ENCODE assay signal across 26 cellular contexts in genomic region chr2:26448651-26449050, GRCh38. TPM values are rescaled to one million over a fixed set of nuclear protein-coding genes. Genes with fewer than 3 reads are reported as not detected.
DNase-seq lines count a peak whose midpoint lies in the region; ATAC-seq, FAIRE-seq and TF ChIP-seq lines count a peak whose summit lies in the region.
"Had no signal": no experiment of that assay in that cellular context is flagged by ENCODE, and none has a peak within 500 bp of the region (broad histone marks: within the 10 kb centered on the region; RNA-seq: fewer than 3 reads in every experiment).

No MANE protein-coding gene starts in this region.

- intact Hi-C loops in K562 (cut with micrococcal nuclease): no loop called here
- intact Hi-C loops in left lung (cut with DNase I): no loop called here

- no peaks in the 10 kb centered on the region for H3K9me3 ChIP-seq in K562 (replicated peaks; ENCODE audit: control insufficient read depth, insufficient read depth, low read depth, low read length)
- no peaks in the 10 kb centered on the region for H3K9me3 ChIP-seq in neuronal stem cell (replicated peaks in 1 of 2; ENCODE audit: control insufficient read depth in 2 of 2, insufficient read depth in 1 of 2, low read depth in 1 of 2, low read length in 2 of 2)
- no peaks in the 10 kb centered on the region for H3K9me3 ChIP-seq in left lung
- no peaks in the 10 kb centered on the region for H3K9me3 ChIP-seq in WERI-Rb-1 (ENCODE audit: severe bottlenecking)
- H3K9me3 ChIP-seq: A549, Caco-2 had no signal

- no peak for ATAC-seq in activated CD8-positive, alpha-beta memory T cell treated with anti-CD3 and anti-CD28 coated beads, Interleukin-2, amount 10 ng/mL, durations not matched to agents 7 days and 5 days
- ATAC-seq in K562: peak; percentile 66
- ATAC-seq in stimulated activated memory B cell treated with anti-CD40 and anti-IgM and Interleukin-4, amounts not matched to agents 10 μg/mL and 1 μg/mL and 100 μg/mL, for 72 hours: peak; percentile 31
- no peak for ATAC-seq in left lung
- ATAC-seq: HCT116 had no signal

- H2BK15ac ChIP-seq in neuronal stem cell (ENCODE audit: low read length): no peak overlapping the region

- H3K18ac ChIP-seq in neuronal stem cell (ENCODE audit: low read length): peak overlapping the region; percentile 28

- H3K36me3 ChIP-seq in K562 (ENCODE audit: control insufficient read depth, insufficient read depth, low read length): no peaks in the 10 kb centered on the region
- H3K36me3 ChIP-seq in neuronal stem cell (replicated peaks in 1 of 2; ENCODE audit: control insufficient read depth in 2 of 2, insufficient read depth in 2 of 2, low read length in 2 of 2): no peaks in the 10 kb centered on the region
- H3K36me3 ChIP-seq in left lung: no peaks in the 10 kb centered on the region
- no peaks in the 10 kb centered on the region for H3K36me3 ChIP-seq in WERI-Rb-1

- H3K23ac ChIP-seq in neuronal stem cell (ENCODE audit: low read depth, low read length, poor library complexity): no peak overlapping the region

- no peak overlapping the region for H4K8ac ChIP-seq in neuronal stem cell (ENCODE audit: low read depth, low read length)

- H3K27me3 Mint-ChIP-seq in activated CD8-positive, alpha-beta memory T cell treated with anti-CD3 and anti-CD28 coated beads, Interleukin-2, amount 10 ng/mL, durations not matched to agents 7 days and 5 days: peaks cover 17% of the 10 kb centered on the region
- peaks cover 32% of the 10 kb centered on the region for H3K27me3 Mint-ChIP-seq in stimulated activated memory B cell treated with anti-CD40 and anti-IgM and Interleukin-4, amounts not matched to agents 10 μg/mL and 1 μg/mL and 100 μg/mL, for 72 hours
- H3K27me3 Mint-ChIP-seq: CD4-positive, alpha-beta T cell had no signal

- 0 out of 4 replicates have a peak overlapping the region, but pooled peaks of 1 of the 2 experiments have one; percentile 14 for H3K9ac ChIP-seq in K562 (ENCODE audit: insufficient read depth in 1 of 2, low read depth in 2 of 2, low read length in 2 of 2)
- H3K9ac ChIP-seq in neuronal stem cell (ENCODE audit: low read depth, low read length, poor library complexity): no peak overlapping the region

- TF ChIP-seq POLR2A in K562 (conservative IDR thresholded peaks at IDR 0.05): no peak

- no peaks in the 10 kb centered on the region for H3K4me1 Mint-ChIP-seq in activated CD8-positive, alpha-beta memory T cell treated with anti-CD3 and anti-CD28 coated beads, Interleukin-2, amount 10 ng/mL, durations not matched to agents 7 days and 5 days
- H3K4me1 Mint-ChIP-seq in stimulated activated memory B cell treated with anti-CD40 and anti-IgM and Interleukin-4, amounts not matched to agents 10 μg/mL and 1 μg/mL and 100 μg/mL, for 72 hours: no peaks in the 10 kb centered on the region

- no peak overlapping the region for H3K4me3 Mint-ChIP-seq in activated CD8-positive, alpha-beta memory T cell treated with anti-CD3 and anti-CD28 coated beads, Interleukin-2, amount 10 ng/mL, durations not matched to agents 7 days and 5 days
- no peak overlapping the region for H3K4me3 Mint-ChIP-seq in stimulated activated memory B cell treated with anti-CD40 and anti-IgM and Interleukin-4, amounts not matched to agents 10 μg/mL and 1 μg/mL and 100 μg/mL, for 72 hours
- H3K4me3 Mint-ChIP-seq: CD4-positive, alpha-beta T cell; HFFc6 had no signal

- no peaks in the 10 kb centered on the region for H3K9me1 ChIP-seq in K562 (ENCODE audit: control insufficient read depth, insufficient read depth, low read length)

- H4K91ac ChIP-seq in neuronal stem cell (ENCODE audit: low read depth, low read length, poor library complexity): no peak overlapping the region

- H3K27ac ChIP-seq in K562 (ENCODE audit: extremely low read depth, low read depth, low read length) (no peak overlapping the region), neuronal stem cell (replicated peaks; ENCODE audit: low read length) (no peak overlapping the region), left lung (no peak overlapping the region), WERI-Rb-1 (no peak overlapping the region)
- H3K27ac ChIP-seq: 22Rv1, A549, C4-2B, HL-60 had no signal

- in situ Hi-C loops in K562 (cut with MboI): no loop called here

- H4K20me1 ChIP-seq in K562 (replicated peaks; ENCODE audit: control insufficient read depth, insufficient read depth, low read length): no peaks in the 10 kb centered on the region

- WGBS in K562 (ENCODE audit: insufficient coverage, low coverage, missing lambda C conversion rate): 53% methylated on average over 7 of the region's 9 CpGs
- no CpG with 5 or more reads among the region's 9 CpGs for WGBS in neuronal stem cell (ENCODE audit: extremely low coverage in 2 of 2, insufficient read length in 2 of 2, insufficient replicate concordance in 1 of 2), 2 donors

- CTCF ChIA-PET in activated CD8-positive, alpha-beta memory T cell treated with anti-CD3 and anti-CD28 coated beads, Interleukin-2, amount 10 ng/mL, durations not matched to agents 7 days and 5 days (lab: Charles Lee): no interaction called here
- CTCF ChIA-PET in K562 (lab: Yijun Ruan, JAX; ENCODE audit: low intra/inter-chr PET ratio): no interaction called here

- no peaks in the 10 kb centered on the region for H3K36me3 Mint-ChIP-seq in activated CD8-positive, alpha-beta memory T cell treated with anti-CD3 and anti-CD28 coated beads, Interleukin-2, amount 10 ng/mL, durations not matched to agents 7 days and 5 days
- H3K36me3 Mint-ChIP-seq in stimulated activated memory B cell treated with anti-CD40 and anti-IgM and Interleukin-4, amounts not matched to agents 10 μg/mL and 1 μg/mL and 100 μg/mL, for 72 hours: no peaks in the 10 kb centered on the region

- TF ChIP-seq CTCF in K562 (IDR thresholded peaks at IDR 0.05 in 2 of 3, conservative IDR thresholded peaks at IDR 0.05 in 1 of 3; ENCODE audit: insufficient read depth in 2 of 3, low read depth in 1 of 3, low read length in 3 of 3) (no peak), left lung (IDR thresholded peaks at IDR 0.05) (no peak), WERI-Rb-1 (IDR thresholded peaks at IDR 0.05; ENCODE audit: low read depth, low read length) (no peak)

- H2AK5ac ChIP-seq in neuronal stem cell (ENCODE audit: low read depth, low read length): no peak overlapping the region

- no peaks in the 10 kb centered on the region for H3K79me2 ChIP-seq in K562 (ENCODE audit: control insufficient read depth, insufficient read depth, low read length)

- FAIRE-seq in K562 (lab: Jason Lieb, UNC): no peak
- FAIRE-seq: A549, GM12892, GM18507 had no signal

- H2BK12ac ChIP-seq in neuronal stem cell (ENCODE audit: low read length): no peak overlapping the region

- H3K14ac ChIP-seq in neuronal stem cell (ENCODE audit: low read length): no peak overlapping the region

- H3K27me3 ChIP-seq in K562 (ENCODE audit: control insufficient read depth in 2 of 2, insufficient read depth in 2 of 2, low read length in 2 of 2): peaks cover 0 to 12% of the 10 kb centered on the region in 2 experiments; a peak in 2 of 5 replicates
- no peaks in the 10 kb centered on the region for H3K27me3 ChIP-seq in neuronal stem cell (ENCODE audit: control insufficient read depth in 3 of 3, insufficient read depth in 3 of 3, low read depth in 1 of 3, low read length in 3 of 3)
- no peaks in the 10 kb centered on the region for H3K27me3 ChIP-seq in left lung
- no peaks in the 10 kb centered on the region for H3K27me3 ChIP-seq in WERI-Rb-1 (ENCODE audit: insufficient read depth, low read depth, severe bottlenecking)

- H2BK5ac ChIP-seq in neuronal stem cell (ENCODE audit: low read length): no peak overlapping the region

- no peak overlapping the region for H3K27ac Mint-ChIP-seq in activated CD8-positive, alpha-beta memory T cell treated with anti-CD3 and anti-CD28 coated beads, Interleukin-2, amount 10 ng/mL, durations not matched to agents 7 days and 5 days
- H3K27ac Mint-ChIP-seq in stimulated activated memory B cell treated with anti-CD40 and anti-IgM and Interleukin-4, amounts not matched to agents 10 μg/mL and 1 μg/mL and 100 μg/mL, for 72 hours: no peak overlapping the region
- H3K27ac Mint-ChIP-seq: CD4-positive, alpha-beta T cell; HFFc6 had no signal

- peaks cover 0 to 4% of the 10 kb centered on the region in 2 experiments; a peak in 2 of 5 replicates for H3K4me1 ChIP-seq in K562 (replicated peaks in 1 of 2; ENCODE audit: control insufficient read depth in 2 of 2, insufficient read depth in 2 of 2, low read length in 2 of 2)
- H3K4me1 ChIP-seq in neuronal stem cell (ENCODE audit: control insufficient read depth in 2 of 2, insufficient read depth in 1 of 2, low read depth in 1 of 2, low read length in 2 of 2): no peaks in the 10 kb centered on the region
- H3K4me1 ChIP-seq in left lung: no peaks in the 10 kb centered on the region
- H3K4me1 ChIP-seq: A549, Caco-2 had no signal

- no peak overlapping the region for H2BK120ac ChIP-seq in neuronal stem cell (ENCODE audit: low read depth, low read length)

- H2AFZ ChIP-seq in K562 (ENCODE audit: low read depth, low read length) (no peak overlapping the region), neuronal stem cell (ENCODE audit: low read length) (no peak overlapping the region)

- POLR2A ChIA-PET in K562 (lab: Yijun Ruan, JAX): interaction anchor here (0.6 to 1.0 kb wide), 3 partner anchors 39 to 203 kb away, joined by 3 read pairs; no protein-coding TSS in a partner anchor

- no peak for TF ChIP-seq EP300 in K562 (IDR thresholded peaks at IDR 0.05; ENCODE audit: low read length)

- H3K4me2 ChIP-seq in K562 (ENCODE audit: insufficient read depth, low read length) (no peak overlapping the region), neuronal stem cell (ENCODE audit: insufficient read depth, low read length, poor library complexity, severe bottlenecking) (no peak overlapping the region)
- H3K4me2 ChIP-seq: A549 had no signal

- peak; percentile 37 for DNase-seq in activated CD8-positive, alpha-beta memory T cell treated with anti-CD3 and anti-CD28 coated beads, Interleukin-2, amount 10 ng/mL, durations not matched to agents 7 days and 5 days
- no peak for DNase-seq in activated CD8-positive, alpha-beta memory T cell treated with anti-CD3 and anti-CD28 coated beads for 24 hours
- DNase-seq in K562 (ENCODE audit: extremely low read depth in 1 of 4, low spot score in 3 of 4): no peak
- no peak for DNase-seq in neuronal stem cell (ENCODE audit: low spot score)
- no peak for DNase-seq in left lung
- no peak for DNase-seq in WERI-Rb-1
- no peak for DNase-seq in NOMO-1 treated with DMSO at 0.1 percent for 48 hours (lab: John Stamatoyannopoulos, UW; ENCODE audit: unreplicated experiment)
- DNase-seq: AML-193; Caco-2; CD4-positive, alpha-beta T cell; DMS153; DMS79; GDM1; GOT3; H7; HFFc6 had no signal

- H3K4me3 ChIP-seq in K562 (no peak overlapping the region), neuronal stem cell (ENCODE audit: low read length in 2 of 2) (no peak overlapping the region), left lung (no peak overlapping the region), WERI-Rb-1 (ENCODE audit: low read depth, low read length) (no peak overlapping the region)
- H3K4me3 ChIP-seq: A549 had no signal

- H3K79me1 ChIP-seq in neuronal stem cell (ENCODE audit: low read depth, low read length): no peaks in the 10 kb centered on the region

- H3K9me3 Mint-ChIP-seq in activated CD8-positive, alpha-beta memory T cell treated with anti-CD3 and anti-CD28 coated beads, Interleukin-2, amount 10 ng/mL, durations not matched to agents 7 days and 5 days (ENCODE audit: low read depth): no peaks in the 10 kb centered on the region
- peaks cover 3% of the 10 kb centered on the region for H3K9me3 Mint-ChIP-seq in stimulated activated memory B cell treated with anti-CD40 and anti-IgM and Interleukin-4, amounts not matched to agents 10 μg/mL and 1 μg/mL and 100 μg/mL, for 72 hours
- H3K9me3 Mint-ChIP-seq: CD4-positive, alpha-beta T cell had no signal

- BruUV-seq in K562 (replicated peaks; lab: Mats Ljungman, UMichigan): no TSS peak

- no peak overlapping the region for H3K4ac ChIP-seq in neuronal stem cell (ENCODE audit: low read length)

- no peak for TF ChIP-seq RAD21 in K562 (CRISPR knock-in tag; conservative IDR thresholded peaks at IDR 0.05 in 1 of 2, IDR thresholded peaks at IDR 0.05 in 1 of 2)

RNA-seq across cellular contexts. Expression of gene OTOF, which starts 29.3 kb away (rescaled TPM):
- total RNA-seq in activated CD8-positive, alpha-beta memory T cell treated with anti-CD3 and anti-CD28 coated beads, Interleukin-2, amount 10 ng/mL, durations not matched to agents 7 days and 5 days: 100 to 1,000 TPM in 1 of 2 experiments, 10 to 100 TPM in 1; 35.1 to 115 TPM
- total RNA-seq in K562 (2011; cell fraction: chromatin; rRNA removed; ENCODE audit: low replicate concordance): 0.11 and 0.49 TPM in 2 replicates
- total RNA-seq in K562 (2011; cell fraction: nucleolus; rRNA removed): 0.13 and 0.17 TPM in 2 replicates
- not detected in 2 replicates for total RNA-seq in K562 (2011; cell fraction: nucleoplasm; rRNA removed)
- 0.05 and 0.33 TPM in 2 replicates for total RNA-seq in K562 (2014; rRNA removed)
- total RNA-seq in K562 (2014; rRNA removed; fragmentation: Illumina TruSeq; extraction: Trizol): not detected in 2 replicates
- total RNA-seq in K562 (2015; rRNA removed; fragmentation: Illumina TruSeq; extraction: Trizol): not detected in 2 replicates
- 0.07 TPM in 1 of 2 replicates, not detected in the other for total RNA-seq in K562 (2021)
- 0.07 and 0.11 TPM in 2 replicates for polyA plus RNA-seq in K562 (2011; rRNA removed)
- polyA plus RNA-seq in K562 (2011; cell fraction: cytosol; rRNA removed): 0.12 and 0.24 TPM in 2 replicates
- 0.22 and 0.31 TPM in 2 replicates for polyA plus RNA-seq in K562 (2011; cell fraction: nucleus; rRNA removed)
- polyA plus RNA-seq in K562 (2012): 0.03 and 0.12 TPM in 2 replicates
- not detected in 2 replicates for polyA plus RNA-seq in K562 (2014; fragmentation: Illumina TruSeq; extraction: Trizol)
- polyA plus RNA-seq in K562 (2014; fragmentation: Nextera tagmentation; extraction: Ambion mirVana): not detected
- polyA plus RNA-seq in K562 (2014; rRNA removed): 0.03 TPM in 1 of 2 replicates, not detected in the other
- 0.04 TPM in 1 of 2 replicates, not detected in the other for polyA minus RNA-seq in K562 (2011; rRNA and poly(A)+ RNA removed)
- polyA minus RNA-seq in K562 (2011; cell fraction: cytosol; rRNA and poly(A)+ RNA removed): not detected in 2 replicates
- polyA minus RNA-seq in K562 (2011; cell fraction: nucleus; rRNA and poly(A)+ RNA removed): under 0.01 TPM in 1 of 2 replicates, not detected in the other
- polyA plus RNA-seq in neuronal stem cell (2013, experiment 1 of 2): 0.54 TPM
- polyA plus RNA-seq in neuronal stem cell (2013, experiment 2 of 2): 0.60 TPM
- under 1 TPM in 1 of 2 donors, not detected in 1; 0.10 TPM for total RNA-seq in left lung
- total RNA-seq: Daoy, HT1080 had no signal

RNA-seq across cellular contexts. Expression of gene DRC1, which starts 46.9 kb away (rescaled TPM):
- not detected for total RNA-seq in activated CD8-positive, alpha-beta memory T cell treated with anti-CD3 and anti-CD28 coated beads, Interleukin-2, amount 10 ng/mL, durations not matched to agents 7 days and 5 days
- total RNA-seq in K562 (2011; cell fraction: chromatin; rRNA removed; ENCODE audit: low replicate concordance): 0.35 TPM in 1 of 2 replicates, not detected in the other
- total RNA-seq in K562 (2011; cell fraction: nucleolus; rRNA removed): not detected in 2 replicates
- total RNA-seq in K562 (2011; cell fraction: nucleoplasm; rRNA removed): not detected in 2 replicates
- not detected in 2 replicates for total RNA-seq in K562 (2014; rRNA removed)
- 0.07 TPM in 1 of 2 replicates, not detected in the other for total RNA-seq in K562 (2014; rRNA removed; fragmentation: Illumina TruSeq; extraction: Trizol)
- total RNA-seq in K562 (2015; rRNA removed; fragmentation: Illumina TruSeq; extraction: Trizol): not detected in 2 replicates
- total RNA-seq in K562 (2021): not detected in 2 replicates
- 0.10 TPM in 1 of 2 replicates, not detected in the other for polyA plus RNA-seq in K562 (2011; rRNA removed)
- polyA plus RNA-seq in K562 (2011; cell fraction: cytosol; rRNA removed): not detected in 2 replicates
- polyA plus RNA-seq in K562 (2011; cell fraction: nucleus; rRNA removed): 0.18 TPM in 1 of 2 replicates, not detected in the other
- polyA plus RNA-seq in K562 (2012): not detected in 2 replicates
- polyA plus RNA-seq in K562 (2014; fragmentation: Illumina TruSeq; extraction: Trizol): 0.06 TPM in 1 of 2 replicates, not detected in the other
- polyA plus RNA-seq in K562 (2014; fragmentation: Nextera tagmentation; extraction: Ambion mirVana): not detected
- not detected in 2 replicates for polyA plus RNA-seq in K562 (2014; rRNA removed)
- polyA minus RNA-seq in K562 (2011; rRNA and poly(A)+ RNA removed): not detected in 2 replicates
- not detected in 2 replicates for polyA minus RNA-seq in K562 (2011; cell fraction: cytosol; rRNA and poly(A)+ RNA removed)
- not detected in 2 replicates for polyA minus RNA-seq in K562 (2011; cell fraction: nucleus; rRNA and poly(A)+ RNA removed)
- 1.1 TPM for polyA plus RNA-seq in neuronal stem cell (2013, experiment 1 of 2)
- 0.94 TPM for polyA plus RNA-seq in neuronal stem cell (2013, experiment 2 of 2)
- total RNA-seq in left lung: 1 to 10 TPM in 1 of 2 donors, not detected in 1; 1.8 TPM
- total RNA-seq: CD4-positive, alpha-beta T cell; Daoy; HFFc6; HT1080 had no signal

Comparison
In these comparisons a context has a peak if more than half of its experiments do, and no peak if none do; other contexts are left out.
1. ATAC-seq: peak in K562 (single experiment) and stimulated activated memory B cell treated with anti-CD40 and anti-IgM and Interleukin-4, amounts not matched to agents 10 μg/mL and 1 μg/mL and 100 μg/mL, for 72 hours (single experiment); none in activated CD8-positive, alpha-beta memory T cell treated with anti-CD3 and anti-CD28 coated beads, Interleukin-2, amount 10 ng/mL, durations not matched to agents 7 days and 5 days (single experiment) and left lung (single experiment).
2. RNA of gene OTOF, which starts 29.3 kb away (total RNA-seq): 35.1 to 115 TPM in activated CD8-positive, alpha-beta memory T cell treated with anti-CD3 and anti-CD28 coated beads, Interleukin-2, amount 10 ng/mL, durations not matched to agents 7 days and 5 days; 0.10 TPM in left lung and 0.05 to 0.49 TPM in K562; every median in the first group is over 10 times any median in the second.